Comparison of ENCODE assay signal across 8 cellular contexts in genomic region chr17:17313350-17313991, GRCh38. TPM values are rescaled to one million over a fixed set of nuclear protein-coding genes. Genes with fewer than 3 reads are reported as not detected.
DNase-seq lines count a peak whose midpoint lies in the region; ATAC-seq and TF ChIP-seq lines count a peak whose summit lies in the region.

No MANE protein-coding gene starts in this region.

- BruUV-seq in Calu3 (replicated peaks; lab: Mats Ljungman, UMichigan) = no TSS peak

- ATAC-seq in activated CD4-positive, CD25-positive, alpha-beta regulatory T cell treated with anti-CD3 and anti-CD28 coated beads, Interleukin-2, amount 50 U/mL, for 24 hours = peak; percentile 84 to 96
- ATAC-seq in memory B cell (ENCODE audit: low read depth) (peak; percentile 100), GM19351 (IDR thresholded peaks at IDR 0.05; ENCODE audit: unreplicated experiment) (no peak)

- no peak for TF ChIP-seq CTCF in Calu3 (IDR thresholded peaks at IDR 0.05; ENCODE audit: unreplicated experiment)

- H3K36me3 Mint-ChIP-seq in Calu3 (ENCODE audit: insufficient read depth, unreplicated experiment) = no peaks in the 10 kb centered on the region
- no peaks in the 10 kb centered on the region for H3K36me3 Mint-ChIP-seq in memory B cell

- H3K27ac Mint-ChIP-seq in Calu3 (ENCODE audit: unreplicated experiment) = no peak overlapping the region
- H3K27ac Mint-ChIP-seq in memory B cell = no peak overlapping the region

- CTCF ChIA-PET in Calu3 (lab: Charles Lee) = interaction anchor here (0.6 to 1.3 kb wide), 2 partner anchors 25 to 316 kb away, joined by 4 to 5 read pairs; no protein-coding TSS in a partner anchor

- H3K4me3 Mint-ChIP-seq in Calu3 (ENCODE audit: low read depth, unreplicated experiment) = no peak overlapping the region
- H3K4me3 Mint-ChIP-seq in memory B cell = no peak overlapping the region

- H3K27me3 Mint-ChIP-seq in Calu3 (ENCODE audit: unreplicated experiment) (no peaks in the 10 kb centered on the region), memory B cell (no peaks in the 10 kb centered on the region)

- peak; percentile 72 for DNase-seq in Calu3
- DNase-seq in cerebellar cortex (ENCODE audit: low spot score) = peak; percentile 66
- DNase-seq in memory B cell (ENCODE audit: low spot score in 2 of 2) = peak; percentile 59 to 72
- DNase-seq in stimulated activated CD8-positive, alpha-beta memory T cell treated with anti-CD3 and anti-CD28 coated beads, Interleukin-7, amount 100 ng/mL, for 4 hours (ENCODE audit: low read depth in 2 of 2) = peak; percentile 56 to 58
- no peak for DNase-seq in NCI-H187 treated with DMSO at 0.1 percent for 48 hours (lab: John Stamatoyannopoulos, UW)

- intact Hi-C loops in Calu3 (cut with micrococcal nuclease; ENCODE audit: unreplicated experiment) = loop anchor here (5.0 kb wide), 1 partner anchor 316 kb away; no protein-coding TSS in a partner anchor

- H3K9me3 Mint-ChIP-seq in Calu3 (ENCODE audit: low read depth, unreplicated experiment) (no peaks in the 10 kb centered on the region), memory B cell (no peaks in the 10 kb centered on the region)

- no peaks in the 10 kb centered on the region for H3K4me1 Mint-ChIP-seq in Calu3 (ENCODE audit: low read depth, unreplicated experiment)
- peaks cover 5% of the 10 kb centered on the region for H3K4me1 Mint-ChIP-seq in memory B cell

- peak; percentile 42; the same call in 1 of the 2 replicates for TF ChIP-seq RAD21 in Ishikawa (IDR thresholded peaks at IDR 0.05; ENCODE audit: low read depth)

- TF ChIP-seq EP300 in Ishikawa (IDR thresholded peaks at IDR 0.05; ENCODE audit: borderline replicate concordance) = no peak

TF ChIP-seq in Ishikawa, 13 proteins besides CTCF, POLR2A, EP300 and RAD21:
- TF ChIP-seq FOXM1 (IDR thresholded peaks at IDR 0.05; ENCODE audit: borderline replicate concordance, low read depth) (no peak), TCF12 (IDR thresholded peaks at IDR 0.05; ENCODE audit: low read depth) (no peak), EGR1 (IDR thresholded peaks at IDR 0.05) (no peak), TAF1 (IDR thresholded peaks at IDR 0.05; ENCODE audit: low read depth) (no peak), CREB1 (IDR thresholded peaks at IDR 0.05; ENCODE audit: low read depth) (no peak), REST (IDR thresholded peaks at IDR 0.05; ENCODE audit: low read depth) (no peak), ZBTB7A (IDR thresholded peaks at IDR 0.05; ENCODE audit: low read depth) (no peak), YY1 (IDR thresholded peaks at IDR 0.05; ENCODE audit: low read depth) (no peak), NFIC (IDR thresholded peaks at IDR 0.05) (no peak), CEBPB (IDR thresholded peaks at IDR 0.05) (no peak), TEAD4 (IDR thresholded peaks at IDR 0.05) (no peak)
- TF ChIP-seq, protein P1, sequence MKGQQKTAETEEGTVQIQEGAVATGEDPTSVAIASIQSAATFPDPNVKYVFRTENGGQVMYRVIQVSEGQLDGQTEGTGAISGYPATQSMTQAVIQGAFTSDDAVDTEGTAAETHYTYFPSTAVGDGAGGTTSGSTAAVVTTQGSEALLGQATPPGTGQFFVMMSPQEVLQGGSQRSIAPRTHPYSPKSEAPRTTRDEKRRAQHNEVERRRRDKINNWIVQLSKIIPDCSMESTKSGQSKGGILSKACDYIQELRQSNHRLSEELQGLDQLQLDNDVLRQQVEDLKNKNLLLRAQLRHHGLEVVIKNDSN (IDR thresholded peaks at IDR 0.05) = no peak
- TF ChIP-seq, protein P2, sequence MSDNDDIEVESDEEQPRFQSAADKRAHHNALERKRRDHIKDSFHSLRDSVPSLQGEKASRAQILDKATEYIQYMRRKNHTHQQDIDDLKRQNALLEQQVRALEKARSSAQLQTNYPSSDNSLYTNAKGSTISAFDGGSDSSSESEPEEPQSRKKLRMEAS (IDR thresholded peaks at IDR 0.05) = no peak

RNA-seq across cellular contexts. Expression of gene NT5M, which starts 10.3 kb away (rescaled TPM):
- 1.0 and 1.2 TPM in 2 replicates for total RNA-seq in Calu3 (2022)

RNA-seq across cellular contexts. Expression of gene COPS3, which starts 32.4 kb away (rescaled TPM):
- 40.2 and 50.7 TPM in 2 replicates for total RNA-seq in Calu3 (2022)
